1 cellular context compared by ENCODE assay signal in the genomic region with DNA sequence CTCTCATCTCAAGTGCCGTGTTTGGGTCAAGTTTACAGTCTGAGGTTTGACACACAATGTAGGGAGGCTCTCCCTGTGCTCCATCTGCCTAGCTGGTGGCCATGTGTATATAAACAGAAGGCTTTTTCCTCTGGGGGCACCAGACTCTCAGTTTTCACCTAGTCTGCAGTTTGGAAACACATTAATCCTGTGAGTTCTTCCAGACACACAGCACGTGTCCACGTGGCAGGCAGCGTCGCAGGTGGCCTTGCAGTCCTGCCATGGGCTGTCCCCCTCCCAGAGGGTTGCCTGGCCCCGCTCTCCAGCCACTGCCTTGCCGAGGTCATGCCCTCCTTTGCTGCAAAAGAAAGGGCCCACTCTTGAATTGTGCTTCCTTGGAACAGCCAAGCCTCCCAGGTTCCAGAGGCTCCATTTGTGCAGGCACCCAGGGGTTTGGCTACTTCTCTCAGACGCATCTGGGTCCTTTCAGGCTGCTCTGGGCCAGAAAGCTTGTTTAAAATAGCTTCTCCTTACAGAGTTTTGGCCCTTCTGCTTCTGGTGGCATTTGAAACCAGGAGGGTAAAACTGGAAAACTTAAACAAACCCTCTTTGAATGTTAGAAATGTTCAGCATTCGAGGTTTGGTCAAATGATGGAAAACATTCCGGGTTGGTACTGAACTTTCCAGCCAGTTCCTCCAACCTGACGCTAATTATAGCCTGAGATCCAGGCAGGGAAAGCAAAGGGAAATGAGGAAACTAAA.
TF ChIP-seq lines count a peak whose summit lies in the region.

No MANE protein-coding gene starts in this region.

TF ChIP-seq in K562, 482 proteins besides CTCF, POLR2A, EP300 and RAD21 (continued from another document and continues in another):
- TF ChIP-seq, protein P1, sequence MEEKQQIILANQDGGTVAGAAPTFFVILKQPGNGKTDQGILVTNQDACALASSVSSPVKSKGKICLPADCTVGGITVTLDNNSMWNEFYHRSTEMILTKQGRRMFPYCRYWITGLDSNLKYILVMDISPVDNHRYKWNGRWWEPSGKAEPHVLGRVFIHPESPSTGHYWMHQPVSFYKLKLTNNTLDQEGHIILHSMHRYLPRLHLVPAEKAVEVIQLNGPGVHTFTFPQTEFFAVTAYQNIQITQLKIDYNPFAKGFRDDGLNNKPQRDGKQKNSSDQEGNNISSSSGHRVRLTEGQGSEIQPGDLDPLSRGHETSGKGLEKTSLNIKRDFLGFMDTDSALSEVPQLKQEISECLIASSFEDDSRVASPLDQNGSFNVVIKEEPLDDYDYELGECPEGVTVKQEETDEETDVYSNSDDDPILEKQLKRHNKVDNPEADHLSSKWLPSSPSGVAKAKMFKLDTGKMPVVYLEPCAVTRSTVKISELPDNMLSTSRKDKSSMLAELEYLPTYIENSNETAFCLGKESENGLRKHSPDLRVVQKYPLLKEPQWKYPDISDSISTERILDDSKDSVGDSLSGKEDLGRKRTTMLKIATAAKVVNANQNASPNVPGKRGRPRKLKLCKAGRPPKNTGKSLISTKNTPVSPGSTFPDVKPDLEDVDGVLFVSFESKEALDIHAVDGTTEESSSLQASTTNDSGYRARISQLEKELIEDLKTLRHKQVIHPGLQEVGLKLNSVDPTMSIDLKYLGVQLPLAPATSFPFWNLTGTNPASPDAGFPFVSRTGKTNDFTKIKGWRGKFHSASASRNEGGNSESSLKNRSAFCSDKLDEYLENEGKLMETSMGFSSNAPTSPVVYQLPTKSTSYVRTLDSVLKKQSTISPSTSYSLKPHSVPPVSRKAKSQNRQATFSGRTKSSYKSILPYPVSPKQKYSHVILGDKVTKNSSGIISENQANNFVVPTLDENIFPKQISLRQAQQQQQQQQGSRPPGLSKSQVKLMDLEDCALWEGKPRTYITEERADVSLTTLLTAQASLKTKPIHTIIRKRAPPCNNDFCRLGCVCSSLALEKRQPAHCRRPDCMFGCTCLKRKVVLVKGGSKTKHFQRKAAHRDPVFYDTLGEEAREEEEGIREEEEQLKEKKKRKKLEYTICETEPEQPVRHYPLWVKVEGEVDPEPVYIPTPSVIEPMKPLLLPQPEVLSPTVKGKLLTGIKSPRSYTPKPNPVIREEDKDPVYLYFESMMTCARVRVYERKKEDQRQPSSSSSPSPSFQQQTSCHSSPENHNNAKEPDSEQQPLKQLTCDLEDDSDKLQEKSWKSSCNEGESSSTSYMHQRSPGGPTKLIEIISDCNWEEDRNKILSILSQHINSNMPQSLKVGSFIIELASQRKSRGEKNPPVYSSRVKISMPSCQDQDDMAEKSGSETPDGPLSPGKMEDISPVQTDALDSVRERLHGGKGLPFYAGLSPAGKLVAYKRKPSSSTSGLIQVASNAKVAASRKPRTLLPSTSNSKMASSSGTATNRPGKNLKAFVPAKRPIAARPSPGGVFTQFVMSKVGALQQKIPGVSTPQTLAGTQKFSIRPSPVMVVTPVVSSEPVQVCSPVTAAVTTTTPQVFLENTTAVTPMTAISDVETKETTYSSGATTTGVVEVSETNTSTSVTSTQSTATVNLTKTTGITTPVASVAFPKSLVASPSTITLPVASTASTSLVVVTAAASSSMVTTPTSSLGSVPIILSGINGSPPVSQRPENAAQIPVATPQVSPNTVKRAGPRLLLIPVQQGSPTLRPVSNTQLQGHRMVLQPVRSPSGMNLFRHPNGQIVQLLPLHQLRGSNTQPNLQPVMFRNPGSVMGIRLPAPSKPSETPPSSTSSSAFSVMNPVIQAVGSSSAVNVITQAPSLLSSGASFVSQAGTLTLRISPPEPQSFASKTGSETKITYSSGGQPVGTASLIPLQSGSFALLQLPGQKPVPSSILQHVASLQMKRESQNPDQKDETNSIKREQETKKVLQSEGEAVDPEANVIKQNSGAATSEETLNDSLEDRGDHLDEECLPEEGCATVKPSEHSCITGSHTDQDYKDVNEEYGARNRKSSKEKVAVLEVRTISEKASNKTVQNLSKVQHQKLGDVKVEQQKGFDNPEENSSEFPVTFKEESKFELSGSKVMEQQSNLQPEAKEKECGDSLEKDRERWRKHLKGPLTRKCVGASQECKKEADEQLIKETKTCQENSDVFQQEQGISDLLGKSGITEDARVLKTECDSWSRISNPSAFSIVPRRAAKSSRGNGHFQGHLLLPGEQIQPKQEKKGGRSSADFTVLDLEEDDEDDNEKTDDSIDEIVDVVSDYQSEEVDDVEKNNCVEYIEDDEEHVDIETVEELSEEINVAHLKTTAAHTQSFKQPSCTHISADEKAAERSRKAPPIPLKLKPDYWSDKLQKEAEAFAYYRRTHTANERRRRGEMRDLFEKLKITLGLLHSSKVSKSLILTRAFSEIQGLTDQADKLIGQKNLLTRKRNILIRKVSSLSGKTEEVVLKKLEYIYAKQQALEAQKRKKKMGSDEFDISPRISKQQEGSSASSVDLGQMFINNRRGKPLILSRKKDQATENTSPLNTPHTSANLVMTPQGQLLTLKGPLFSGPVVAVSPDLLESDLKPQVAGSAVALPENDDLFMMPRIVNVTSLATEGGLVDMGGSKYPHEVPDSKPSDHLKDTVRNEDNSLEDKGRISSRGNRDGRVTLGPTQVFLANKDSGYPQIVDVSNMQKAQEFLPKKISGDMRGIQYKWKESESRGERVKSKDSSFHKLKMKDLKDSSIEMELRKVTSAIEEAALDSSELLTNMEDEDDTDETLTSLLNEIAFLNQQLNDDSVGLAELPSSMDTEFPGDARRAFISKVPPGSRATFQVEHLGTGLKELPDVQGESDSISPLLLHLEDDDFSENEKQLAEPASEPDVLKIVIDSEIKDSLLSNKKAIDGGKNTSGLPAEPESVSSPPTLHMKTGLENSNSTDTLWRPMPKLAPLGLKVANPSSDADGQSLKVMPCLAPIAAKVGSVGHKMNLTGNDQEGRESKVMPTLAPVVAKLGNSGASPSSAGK (IDR thresholded peaks at IDR 0.05): peak; percentile 84
- TF ChIP-seq, protein P2, sequence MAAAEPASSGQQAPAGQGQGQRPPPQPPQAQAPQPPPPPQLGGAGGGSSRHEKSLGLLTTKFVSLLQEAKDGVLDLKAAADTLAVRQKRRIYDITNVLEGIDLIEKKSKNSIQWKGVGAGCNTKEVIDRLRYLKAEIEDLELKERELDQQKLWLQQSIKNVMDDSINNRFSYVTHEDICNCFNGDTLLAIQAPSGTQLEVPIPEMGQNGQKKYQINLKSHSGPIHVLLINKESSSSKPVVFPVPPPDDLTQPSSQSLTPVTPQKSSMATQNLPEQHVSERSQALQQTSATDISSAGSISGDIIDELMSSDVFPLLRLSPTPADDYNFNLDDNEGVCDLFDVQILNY (CRISPR knock-in tag; IDR thresholded peaks at IDR 0.05): no peak
- TF ChIP-seq ZNF644 (tag; IDR thresholded peaks at IDR 0.05; ENCODE audit: low read depth): no peak
- TF ChIP-seq, protein P3, sequence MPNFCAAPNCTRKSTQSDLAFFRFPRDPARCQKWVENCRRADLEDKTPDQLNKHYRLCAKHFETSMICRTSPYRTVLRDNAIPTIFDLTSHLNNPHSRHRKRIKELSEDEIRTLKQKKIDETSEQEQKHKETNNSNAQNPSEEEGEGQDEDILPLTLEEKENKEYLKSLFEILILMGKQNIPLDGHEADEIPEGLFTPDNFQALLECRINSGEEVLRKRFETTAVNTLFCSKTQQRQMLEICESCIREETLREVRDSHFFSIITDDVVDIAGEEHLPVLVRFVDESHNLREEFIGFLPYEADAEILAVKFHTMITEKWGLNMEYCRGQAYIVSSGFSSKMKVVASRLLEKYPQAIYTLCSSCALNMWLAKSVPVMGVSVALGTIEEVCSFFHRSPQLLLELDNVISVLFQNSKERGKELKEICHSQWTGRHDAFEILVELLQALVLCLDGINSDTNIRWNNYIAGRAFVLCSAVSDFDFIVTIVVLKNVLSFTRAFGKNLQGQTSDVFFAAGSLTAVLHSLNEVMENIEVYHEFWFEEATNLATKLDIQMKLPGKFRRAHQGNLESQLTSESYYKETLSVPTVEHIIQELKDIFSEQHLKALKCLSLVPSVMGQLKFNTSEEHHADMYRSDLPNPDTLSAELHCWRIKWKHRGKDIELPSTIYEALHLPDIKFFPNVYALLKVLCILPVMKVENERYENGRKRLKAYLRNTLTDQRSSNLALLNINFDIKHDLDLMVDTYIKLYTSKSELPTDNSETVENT (CRISPR knock-in tag; IDR thresholded peaks at IDR 0.05): no peak
- no peak for TF ChIP-seq HDAC3 (IDR thresholded peaks at IDR 0.05; ENCODE audit: borderline replicate concordance, partially characterized antibody)
- TF ChIP-seq, protein P4, sequence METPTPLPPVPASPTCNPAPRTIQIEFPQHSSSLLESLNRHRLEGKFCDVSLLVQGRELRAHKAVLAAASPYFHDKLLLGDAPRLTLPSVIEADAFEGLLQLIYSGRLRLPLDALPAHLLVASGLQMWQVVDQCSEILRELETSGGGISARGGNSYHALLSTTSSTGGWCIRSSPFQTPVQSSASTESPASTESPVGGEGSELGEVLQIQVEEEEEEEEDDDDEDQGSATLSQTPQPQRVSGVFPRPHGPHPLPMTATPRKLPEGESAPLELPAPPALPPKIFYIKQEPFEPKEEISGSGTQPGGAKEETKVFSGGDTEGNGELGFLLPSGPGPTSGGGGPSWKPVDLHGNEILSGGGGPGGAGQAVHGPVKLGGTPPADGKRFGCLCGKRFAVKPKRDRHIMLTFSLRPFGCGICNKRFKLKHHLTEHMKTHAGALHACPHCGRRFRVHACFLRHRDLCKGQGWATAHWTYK (CRISPR knock-in tag; IDR thresholded peaks at IDR 0.05): peak; percentile 78; the same call in 1 of the 2 replicates
- TF ChIP-seq, protein P5, sequence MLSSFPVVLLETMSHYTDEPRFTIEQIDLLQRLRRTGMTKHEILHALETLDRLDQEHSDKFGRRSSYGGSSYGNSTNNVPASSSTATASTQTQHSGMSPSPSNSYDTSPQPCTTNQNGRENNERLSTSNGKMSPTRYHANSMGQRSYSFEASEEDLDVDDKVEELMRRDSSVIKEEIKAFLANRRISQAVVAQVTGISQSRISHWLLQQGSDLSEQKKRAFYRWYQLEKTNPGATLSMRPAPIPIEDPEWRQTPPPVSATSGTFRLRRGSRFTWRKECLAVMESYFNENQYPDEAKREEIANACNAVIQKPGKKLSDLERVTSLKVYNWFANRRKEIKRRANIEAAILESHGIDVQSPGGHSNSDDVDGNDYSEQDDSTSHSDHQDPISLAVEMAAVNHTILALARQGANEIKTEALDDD (IDR thresholded peaks at IDR 0.05): no peak
- TF ChIP-seq TAF15 (IDR thresholded peaks at IDR 0.05; ENCODE audit: low read depth, low read length): no peak
- no peak for TF ChIP-seq ZFP1 (CRISPR knock-in tag; IDR thresholded peaks at IDR 0.05)
- TF ChIP-seq, protein P6, sequence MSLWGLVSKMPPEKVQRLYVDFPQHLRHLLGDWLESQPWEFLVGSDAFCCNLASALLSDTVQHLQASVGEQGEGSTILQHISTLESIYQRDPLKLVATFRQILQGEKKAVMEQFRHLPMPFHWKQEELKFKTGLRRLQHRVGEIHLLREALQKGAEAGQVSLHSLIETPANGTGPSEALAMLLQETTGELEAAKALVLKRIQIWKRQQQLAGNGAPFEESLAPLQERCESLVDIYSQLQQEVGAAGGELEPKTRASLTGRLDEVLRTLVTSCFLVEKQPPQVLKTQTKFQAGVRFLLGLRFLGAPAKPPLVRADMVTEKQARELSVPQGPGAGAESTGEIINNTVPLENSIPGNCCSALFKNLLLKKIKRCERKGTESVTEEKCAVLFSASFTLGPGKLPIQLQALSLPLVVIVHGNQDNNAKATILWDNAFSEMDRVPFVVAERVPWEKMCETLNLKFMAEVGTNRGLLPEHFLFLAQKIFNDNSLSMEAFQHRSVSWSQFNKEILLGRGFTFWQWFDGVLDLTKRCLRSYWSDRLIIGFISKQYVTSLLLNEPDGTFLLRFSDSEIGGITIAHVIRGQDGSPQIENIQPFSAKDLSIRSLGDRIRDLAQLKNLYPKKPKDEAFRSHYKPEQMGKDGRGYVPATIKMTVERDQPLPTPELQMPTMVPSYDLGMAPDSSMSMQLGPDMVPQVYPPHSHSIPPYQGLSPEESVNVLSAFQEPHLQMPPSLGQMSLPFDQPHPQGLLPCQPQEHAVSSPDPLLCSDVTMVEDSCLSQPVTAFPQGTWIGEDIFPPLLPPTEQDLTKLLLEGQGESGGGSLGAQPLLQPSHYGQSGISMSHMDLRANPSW (CRISPR knock-in tag; IDR thresholded peaks at IDR 0.05): no peak
- TF ChIP-seq HNRNPH1 (optimal IDR thresholded peaks at IDR 0.05; ENCODE audit: low read depth, low read length): no peak
- TF ChIP-seq, protein P7, sequence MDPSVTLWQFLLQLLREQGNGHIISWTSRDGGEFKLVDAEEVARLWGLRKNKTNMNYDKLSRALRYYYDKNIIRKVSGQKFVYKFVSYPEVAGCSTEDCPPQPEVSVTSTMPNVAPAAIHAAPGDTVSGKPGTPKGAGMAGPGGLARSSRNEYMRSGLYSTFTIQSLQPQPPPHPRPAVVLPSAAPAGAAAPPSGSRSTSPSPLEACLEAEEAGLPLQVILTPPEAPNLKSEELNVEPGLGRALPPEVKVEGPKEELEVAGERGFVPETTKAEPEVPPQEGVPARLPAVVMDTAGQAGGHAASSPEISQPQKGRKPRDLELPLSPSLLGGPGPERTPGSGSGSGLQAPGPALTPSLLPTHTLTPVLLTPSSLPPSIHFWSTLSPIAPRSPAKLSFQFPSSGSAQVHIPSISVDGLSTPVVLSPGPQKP (CRISPR knock-in tag; IDR thresholded peaks at IDR 0.05): no peak
- TF ChIP-seq ZNF668 (CRISPR knock-in tag; IDR thresholded peaks at IDR 0.05): no peak
- TF ChIP-seq, protein P8, sequence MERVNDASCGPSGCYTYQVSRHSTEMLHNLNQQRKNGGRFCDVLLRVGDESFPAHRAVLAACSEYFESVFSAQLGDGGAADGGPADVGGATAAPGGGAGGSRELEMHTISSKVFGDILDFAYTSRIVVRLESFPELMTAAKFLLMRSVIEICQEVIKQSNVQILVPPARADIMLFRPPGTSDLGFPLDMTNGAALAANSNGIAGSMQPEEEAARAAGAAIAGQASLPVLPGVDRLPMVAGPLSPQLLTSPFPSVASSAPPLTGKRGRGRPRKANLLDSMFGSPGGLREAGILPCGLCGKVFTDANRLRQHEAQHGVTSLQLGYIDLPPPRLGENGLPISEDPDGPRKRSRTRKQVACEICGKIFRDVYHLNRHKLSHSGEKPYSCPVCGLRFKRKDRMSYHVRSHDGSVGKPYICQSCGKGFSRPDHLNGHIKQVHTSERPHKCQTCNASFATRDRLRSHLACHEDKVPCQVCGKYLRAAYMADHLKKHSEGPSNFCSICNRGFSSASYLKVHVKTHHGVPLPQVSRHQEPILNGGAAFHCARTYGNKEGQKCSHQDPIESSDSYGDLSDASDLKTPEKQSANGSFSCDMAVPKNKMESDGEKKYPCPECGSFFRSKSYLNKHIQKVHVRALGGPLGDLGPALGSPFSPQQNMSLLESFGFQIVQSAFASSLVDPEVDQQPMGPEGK (CRISPR knock-in tag; IDR thresholded peaks at IDR 0.05; ENCODE audit: borderline replicate concordance): no peak
- TF ChIP-seq, protein P9, sequence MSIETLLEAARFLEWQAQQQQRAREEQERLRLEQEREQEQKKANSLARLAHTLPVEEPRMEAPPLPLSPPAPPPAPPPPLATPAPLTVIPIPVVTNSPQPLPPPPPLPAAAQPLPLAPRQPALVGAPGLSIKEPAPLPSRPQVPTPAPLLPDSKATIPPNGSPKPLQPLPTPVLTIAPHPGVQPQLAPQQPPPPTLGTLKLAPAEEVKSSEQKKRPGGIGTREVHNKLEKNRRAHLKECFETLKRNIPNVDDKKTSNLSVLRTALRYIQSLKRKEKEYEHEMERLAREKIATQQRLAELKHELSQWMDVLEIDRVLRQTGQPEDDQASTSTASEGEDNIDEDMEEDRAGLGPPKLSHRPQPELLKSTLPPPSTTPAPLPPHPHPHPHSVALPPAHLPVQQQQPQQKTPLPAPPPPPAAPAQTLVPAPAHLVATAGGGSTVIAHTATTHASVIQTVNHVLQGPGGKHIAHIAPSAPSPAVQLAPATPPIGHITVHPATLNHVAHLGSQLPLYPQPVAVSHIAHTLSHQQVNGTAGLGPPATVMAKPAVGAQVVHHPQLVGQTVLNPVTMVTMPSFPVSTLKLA (conservative IDR thresholded peaks at IDR 0.05): no peak
- no peak for TF ChIP-seq SMC3 (conservative IDR thresholded peaks at IDR 0.05; ENCODE audit: insufficient read depth, low read depth, low read length)
- no peak for TF ChIP-seq TGIF2 (CRISPR knock-in tag; IDR thresholded peaks at IDR 0.05)
